ENCODE assay signal across 8 cellular contexts in the genomic region with DNA sequence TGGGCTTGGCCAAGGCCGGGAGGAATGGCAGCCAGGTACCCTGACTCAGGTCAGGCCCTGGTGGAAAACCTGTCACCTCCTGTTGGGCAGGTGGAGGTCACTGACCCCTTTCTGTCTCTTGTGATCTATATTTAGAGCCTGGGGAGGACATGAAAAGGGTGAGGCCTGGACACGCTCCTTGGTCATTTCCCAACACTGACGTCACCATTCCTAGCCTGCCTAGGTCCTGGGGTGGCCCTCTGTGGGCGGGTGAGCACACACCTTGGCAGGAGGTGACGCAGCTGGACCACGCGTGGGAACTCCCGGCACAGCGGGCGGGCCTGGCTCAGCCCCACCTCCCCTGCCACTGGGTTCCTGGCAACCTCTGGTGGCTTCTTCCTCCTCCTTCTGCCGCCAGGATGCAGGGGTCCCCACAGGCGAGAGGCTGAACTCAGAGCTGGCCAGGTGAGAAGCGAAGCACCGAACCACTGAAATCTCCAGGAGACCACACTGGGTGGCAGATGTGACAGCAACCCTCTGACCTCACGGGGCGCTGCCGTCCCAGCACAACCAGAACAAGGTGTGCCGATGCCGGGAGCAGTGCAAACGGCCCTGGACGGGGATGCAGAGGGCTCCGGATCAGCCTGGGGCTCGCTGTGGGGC. TPM values are rescaled to one million over a fixed set of nuclear protein-coding genes. Genes with fewer than 3 reads are reported as not detected.
DNase-seq lines count a peak whose midpoint lies in the region; ATAC-seq and TF ChIP-seq lines count a peak whose summit lies in the region.

No MANE protein-coding gene starts in this region.

- peaks cover 90% of the 10 kb centered on the region for H3K4me1 Mint-ChIP-seq in stimulated activated effector memory CD8-positive, alpha-beta T cell treated with anti-CD3 and anti-CD28 coated beads, Interleukin-12 subunit alpha, Interleukin-12 subunit beta, amount 100 ng/mL, for 72 hours

- peak overlapping the region; percentile 94 for H3K4me3 Mint-ChIP-seq in stimulated activated effector memory CD8-positive, alpha-beta T cell treated with anti-CD3 and anti-CD28 coated beads, Interleukin-12 subunit alpha, Interleukin-12 subunit beta, amount 100 ng/mL, for 72 hours

- no peak for TF ChIP-seq RAD21 in Ishikawa (IDR thresholded peaks at IDR 0.05; ENCODE audit: low read depth)

- no peaks in the 10 kb centered on the region for H3K9me3 Mint-ChIP-seq in stimulated activated effector memory CD8-positive, alpha-beta T cell treated with anti-CD3 and anti-CD28 coated beads, Interleukin-12 subunit alpha, Interleukin-12 subunit beta, amount 100 ng/mL, for 72 hours

- peak; percentile 53 for DNase-seq in activated gamma-delta T cell treated with Interleukin-2 at 50 U/mL for 16 hours
- DNase-seq in left ventricle myocardium inferior = no peak
- DNase-seq in stimulated activated effector memory CD8-positive, alpha-beta T cell treated with anti-CD3 and anti-CD28 coated beads, Interleukin-12 subunit alpha, Interleukin-12 subunit beta, amount 100 ng/mL, for 72 hours (ENCODE audit: low spot score in 2 of 2) = peak; percentile 46 to 82
- DNase-seq in NCI-H2171 (lab: John Stamatoyannopoulos, UW) = no peak
- DNase-seq in NCI-H1092 (lab: John Stamatoyannopoulos, UW) = no peak

- peak overlapping the region; percentile 96 for H3K27ac Mint-ChIP-seq in stimulated activated effector memory CD8-positive, alpha-beta T cell treated with anti-CD3 and anti-CD28 coated beads, Interleukin-12 subunit alpha, Interleukin-12 subunit beta, amount 100 ng/mL, for 72 hours

- TF ChIP-seq EP300 in Ishikawa (IDR thresholded peaks at IDR 0.05; ENCODE audit: borderline replicate concordance) = no peak

- intact Hi-C loops in left ventricle myocardium inferior (cut with micrococcal nuclease) = no loop called here

- no peaks in the 10 kb centered on the region for H3K27me3 ChIP-seq in left ventricle myocardium inferior (ENCODE audit: low read depth)

- peak overlapping the region; percentile 78 for H3K27ac ChIP-seq in left ventricle myocardium inferior (replicated peaks)

- peaks cover 84% of the 10 kb centered on the region for H3K36me3 Mint-ChIP-seq in stimulated activated effector memory CD8-positive, alpha-beta T cell treated with anti-CD3 and anti-CD28 coated beads, Interleukin-12 subunit alpha, Interleukin-12 subunit beta, amount 100 ng/mL, for 72 hours

- H3K4me3 ChIP-seq in left ventricle myocardium inferior = peak overlapping the region; percentile 52

- no peaks in the 10 kb centered on the region for H3K9me3 ChIP-seq in left ventricle myocardium inferior (replicated peaks)

- peak; percentile 73 for ATAC-seq in stimulated activated effector memory CD8-positive, alpha-beta T cell treated with anti-CD3 and anti-CD28 coated beads, Interleukin-12 subunit alpha, Interleukin-12 subunit beta, amount 100 ng/mL, for 72 hours
- ATAC-seq in GM21786 (IDR thresholded peaks at IDR 0.05; ENCODE audit: unreplicated experiment) (no peak), GM19035 (IDR thresholded peaks at IDR 0.05; ENCODE audit: unreplicated experiment) (no peak)

- no peak for TF ChIP-seq CTCF in left ventricle myocardium inferior (IDR thresholded peaks at IDR 0.05; ENCODE audit: borderline replicate concordance)

- H3K36me3 ChIP-seq in left ventricle myocardium inferior = no peaks in the 10 kb centered on the region

- H3K4me1 ChIP-seq in left ventricle myocardium inferior = peaks cover 86% of the 10 kb centered on the region

TF ChIP-seq in Ishikawa, 13 proteins besides CTCF, POLR2A, EP300 and RAD21:
- TF ChIP-seq, protein P1, sequence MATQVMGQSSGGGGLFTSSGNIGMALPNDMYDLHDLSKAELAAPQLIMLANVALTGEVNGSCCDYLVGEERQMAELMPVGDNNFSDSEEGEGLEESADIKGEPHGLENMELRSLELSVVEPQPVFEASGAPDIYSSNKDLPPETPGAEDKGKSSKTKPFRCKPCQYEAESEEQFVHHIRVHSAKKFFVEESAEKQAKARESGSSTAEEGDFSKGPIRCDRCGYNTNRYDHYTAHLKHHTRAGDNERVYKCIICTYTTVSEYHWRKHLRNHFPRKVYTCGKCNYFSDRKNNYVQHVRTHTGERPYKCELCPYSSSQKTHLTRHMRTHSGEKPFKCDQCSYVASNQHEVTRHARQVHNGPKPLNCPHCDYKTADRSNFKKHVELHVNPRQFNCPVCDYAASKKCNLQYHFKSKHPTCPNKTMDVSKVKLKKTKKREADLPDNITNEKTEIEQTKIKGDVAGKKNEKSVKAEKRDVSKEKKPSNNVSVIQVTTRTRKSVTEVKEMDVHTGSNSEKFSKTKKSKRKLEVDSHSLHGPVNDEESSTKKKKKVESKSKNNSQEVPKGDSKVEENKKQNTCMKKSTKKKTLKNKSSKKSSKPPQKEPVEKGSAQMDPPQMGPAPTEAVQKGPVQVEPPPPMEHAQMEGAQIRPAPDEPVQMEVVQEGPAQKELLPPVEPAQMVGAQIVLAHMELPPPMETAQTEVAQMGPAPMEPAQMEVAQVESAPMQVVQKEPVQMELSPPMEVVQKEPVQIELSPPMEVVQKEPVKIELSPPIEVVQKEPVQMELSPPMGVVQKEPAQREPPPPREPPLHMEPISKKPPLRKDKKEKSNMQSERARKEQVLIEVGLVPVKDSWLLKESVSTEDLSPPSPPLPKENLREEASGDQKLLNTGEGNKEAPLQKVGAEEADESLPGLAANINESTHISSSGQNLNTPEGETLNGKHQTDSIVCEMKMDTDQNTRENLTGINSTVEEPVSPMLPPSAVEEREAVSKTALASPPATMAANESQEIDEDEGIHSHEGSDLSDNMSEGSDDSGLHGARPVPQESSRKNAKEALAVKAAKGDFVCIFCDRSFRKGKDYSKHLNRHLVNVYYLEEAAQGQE (IDR thresholded peaks at IDR 0.05; ENCODE audit: low read depth) = no peak
- no peak for TF ChIP-seq YY1 (IDR thresholded peaks at IDR 0.05; ENCODE audit: low read depth)
- TF ChIP-seq EGR1 (IDR thresholded peaks at IDR 0.05) = peak; percentile 87
- TF ChIP-seq, protein P2, sequence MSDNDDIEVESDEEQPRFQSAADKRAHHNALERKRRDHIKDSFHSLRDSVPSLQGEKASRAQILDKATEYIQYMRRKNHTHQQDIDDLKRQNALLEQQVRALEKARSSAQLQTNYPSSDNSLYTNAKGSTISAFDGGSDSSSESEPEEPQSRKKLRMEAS (IDR thresholded peaks at IDR 0.05) = 0 out of 2 replicates have a peak, but pooled peaks have one; percentile 34
- TF ChIP-seq FOXM1 (IDR thresholded peaks at IDR 0.05; ENCODE audit: borderline replicate concordance, low read depth) = no peak
- 0 out of 2 replicates have a peak, but pooled peaks have one; percentile 50 for TF ChIP-seq CREB1 (IDR thresholded peaks at IDR 0.05; ENCODE audit: low read depth)
- TF ChIP-seq CEBPB (IDR thresholded peaks at IDR 0.05) = peak; percentile 33; the same call in 1 of the 2 replicates
- peak; percentile 74 for TF ChIP-seq TCF12 (IDR thresholded peaks at IDR 0.05; ENCODE audit: low read depth)
- TF ChIP-seq TEAD4 (IDR thresholded peaks at IDR 0.05) = peak; percentile 62; the same call in 1 of the 2 replicates
- TF ChIP-seq, protein P3, sequence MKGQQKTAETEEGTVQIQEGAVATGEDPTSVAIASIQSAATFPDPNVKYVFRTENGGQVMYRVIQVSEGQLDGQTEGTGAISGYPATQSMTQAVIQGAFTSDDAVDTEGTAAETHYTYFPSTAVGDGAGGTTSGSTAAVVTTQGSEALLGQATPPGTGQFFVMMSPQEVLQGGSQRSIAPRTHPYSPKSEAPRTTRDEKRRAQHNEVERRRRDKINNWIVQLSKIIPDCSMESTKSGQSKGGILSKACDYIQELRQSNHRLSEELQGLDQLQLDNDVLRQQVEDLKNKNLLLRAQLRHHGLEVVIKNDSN (IDR thresholded peaks at IDR 0.05) = no peak
- TF ChIP-seq ZBTB7A (IDR thresholded peaks at IDR 0.05; ENCODE audit: low read depth) = no peak
- no peak for TF ChIP-seq TAF1 (IDR thresholded peaks at IDR 0.05; ENCODE audit: low read depth)
- TF ChIP-seq NFIC (IDR thresholded peaks at IDR 0.05) = peak; percentile 75

RNA-seq across cellular contexts. Expression of a gene that starts 6.4 kb away (rescaled TPM):
- 24.6 TPM for total RNA-seq in left ventricle myocardium inferior

RNA-seq across cellular contexts. Expression of a gene that starts 36.3 kb away (rescaled TPM):
- total RNA-seq in left ventricle myocardium inferior = 6.3 TPM

Comparison
In these comparisons a context has a peak if more than half of its experiments do, and no peak if none do; other contexts are left out.
1. DNase-seq: peak in activated gamma-delta T cell treated with Interleukin-2 at 50 U/mL for 16 hours (single experiment) and stimulated activated effector memory CD8-positive, alpha-beta T cell treated with anti-CD3 and anti-CD28 coated beads, Interleukin-12 subunit alpha, Interleukin-12 subunit beta, amount 100 ng/mL, for 72 hours (2 of 2); none in left ventricle myocardium inferior (single experiment), NCI-H2171 (single experiment) and NCI-H1092 (single experiment).